ENCODE assay signal across 22 cellular contexts in the genomic region with DNA sequence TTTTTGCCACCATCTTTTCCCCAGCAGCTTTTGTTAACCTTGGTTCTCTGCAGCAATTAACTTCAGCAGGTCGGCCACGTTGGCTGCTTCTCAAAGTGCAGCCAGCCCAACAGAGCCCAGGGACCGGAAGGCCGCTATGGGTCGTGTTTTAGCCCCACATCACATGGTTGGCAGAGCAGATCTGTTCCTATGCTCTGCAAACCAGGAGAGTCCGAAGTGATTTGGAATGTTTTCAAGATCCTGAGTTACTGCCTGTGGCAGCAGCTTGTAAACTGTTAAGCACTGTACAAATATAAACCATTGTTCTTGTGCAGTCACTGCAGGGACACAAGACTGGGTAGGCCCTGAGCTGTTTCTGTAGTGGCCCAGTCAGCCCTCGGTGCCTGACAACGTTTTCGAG.
DNase-seq lines count a peak whose midpoint lies in the region; ATAC-seq and TF ChIP-seq lines count a peak whose summit lies in the region.
"Had no signal": no experiment of that assay in that cellular context is flagged by ENCODE, and none has a peak within 500 bp of the region (broad histone marks: within the 10 kb centered on the region; RNA-seq: fewer than 3 reads in every experiment).

No MANE protein-coding gene starts in this region.

- WGBS in body of pancreas, 2 donors = 31% methylated on average over 9 of the region's 9 CpGs
- WGBS in upper lobe of left lung, 2 donors = 46 to 65% methylated on average over 9 of the region's 9 CpGs

- peaks cover 46% of the 10 kb centered on the region for H3K4me1 ChIP-seq in body of pancreas
- peaks cover 3 to 17% (median 13%) of the 10 kb centered on the region in 4 donors for H3K4me1 ChIP-seq in upper lobe of left lung
- H3K4me1 ChIP-seq: ascending aorta, colonic mucosa, HAP-1 had no signal

- no peak for TF ChIP-seq EP300 in upper lobe of left lung (IDR thresholded peaks at IDR 0.05)

- no peak for DNase-seq in Right ventricle myocardium superior
- no peak for DNase-seq in cardiac septum (ENCODE audit: low spot score)
- DNase-seq in body of pancreas = peak; percentile 50 to 77 (median 62)
- DNase-seq in left lobe of liver (ENCODE audit: low spot score) = peak; percentile 71
- peak in 1 of 2 donors; percentile 37 for DNase-seq in upper lobe of left lung
- DNase-seq in NCI-H1105 (lab: John Stamatoyannopoulos, UW) = no peak
- no peak for DNase-seq in activated CD4-positive, alpha-beta T cell treated with anti-CD3 and anti-CD28 coated beads for 48 hours
- DNase-seq: activated naive CD4-positive, alpha-beta T cell treated with anti-CD3 and anti-CD28 coated beads for 36 hours; activated T-cell treated with anti-CD3 and anti-CD28 coated beads for 4 hours; CD8-positive, alpha-beta memory T cell; colonic mucosa; EL; mesendoderm; NCI-H187 treated with DMSO at 0.1 percent for 48 hours; Peyer's patch; sigmoid colon; SK-N-SH; stimulated activated CD4-positive, alpha-beta T cell treated with anti-CD3 and anti-CD28 coated beads, Interleukin-2, amount 100 ng/mL, for 24 hours; substantia nigra had no signal

- H3K27me3 ChIP-seq in body of pancreas = no peaks in the 10 kb centered on the region
- H3K27me3 ChIP-seq in upper lobe of left lung = no peaks in the 10 kb centered on the region
- H3K27me3 ChIP-seq: ascending aorta, colonic mucosa, Peyer's patch had no signal

- no peaks in the 10 kb centered on the region for H3K9me3 ChIP-seq in body of pancreas
- H3K9me3 ChIP-seq in upper lobe of left lung = no peaks in the 10 kb centered on the region
- H3K9me3 ChIP-seq: ascending aorta, colonic mucosa, HAP-1, Peyer's patch, sigmoid colon, SK-N-SH had no signal

- peak; percentile 80 for ATAC-seq in Right ventricle myocardium superior (ENCODE audit: poor library complexity)
- peak; percentile 71 for ATAC-seq in body of pancreas
- peak; percentile 86 for ATAC-seq in left lobe of liver
- no peak for ATAC-seq in upper lobe of left lung (ENCODE audit: low FRiP score in 2 of 2)
- ATAC-seq in HG02678 (IDR thresholded peaks at IDR 0.05; ENCODE audit: unreplicated experiment) = no peak

- no peak overlapping the region for H3K4me3 ChIP-seq in body of pancreas
- no peak overlapping the region for H3K4me3 ChIP-seq in upper lobe of left lung
- H3K4me3 ChIP-seq: ascending aorta, colonic mucosa, HAP-1, Peyer's patch, sigmoid colon had no signal

- intact Hi-C loops in Right ventricle myocardium superior (cut with DNase I) = loop anchor here (10.0 kb wide), 1 partner anchor 377 kb away; no protein-coding TSS in a partner anchor
- intact Hi-C loops in cardiac septum (cut with DNase I) = loop anchor here (10.0 kb wide), 1 partner anchor 367 kb away; no protein-coding TSS in a partner anchor
- intact Hi-C loops in body of pancreas (cut with DNase I) = no loop called here

- TF ChIP-seq POLR2A in body of pancreas (IDR thresholded peaks at IDR 0.05) (no peak), upper lobe of left lung (IDR thresholded peaks at IDR 0.05) (no peak)

- TF ChIP-seq CTCF in body of pancreas (IDR thresholded peaks at IDR 0.05) (no peak), upper lobe of left lung (IDR thresholded peaks at IDR 0.05) (no peak)

- peak overlapping the region; percentile 41 to 60 (median 58) for H3K27ac ChIP-seq in body of pancreas
- peak overlapping the region; percentile 13 to 60 (median 38) for H3K27ac ChIP-seq in upper lobe of left lung
- H3K27ac ChIP-seq: ascending aorta, colonic mucosa, Peyer's patch had no signal

- H3K36me3 ChIP-seq in body of pancreas (replicated peaks in 1 of 2; ENCODE audit: insufficient read depth in 1 of 2, low read depth in 2 of 2) (peaks cover 0 to 2% of the 10 kb centered on the region in 2 donors), upper lobe of left lung (peaks cover 0 to 2% (median 0%) of the 10 kb centered on the region in 4 donors)
- H3K36me3 ChIP-seq: colonic mucosa, HAP-1, Peyer's patch, sigmoid colon had no signal

Comparison
In these comparisons a context has a peak if more than half of its experiments do, and no peak if none do; other contexts are left out.
1. ATAC-seq: peak in Right ventricle myocardium superior (single experiment), body of pancreas (single experiment) and left lobe of liver (single experiment); none in upper lobe of left lung (0 of 2) and HG02678 (single experiment).
2. DNase-seq: peak in body of pancreas (4 of 4) and left lobe of liver (single experiment); none in Right ventricle myocardium superior (single experiment), cardiac septum (single experiment), NCI-H1105 (single experiment) and activated CD4-positive, alpha-beta T cell treated with anti-CD3 and anti-CD28 coated beads for 48 hours (single experiment).